Comparison of ENCODE assay signal across 8 cellular contexts in genomic region chr22:36252754-36253522, GRCh38.
DNase-seq lines count a peak whose midpoint lies in the region.

APOL1 (plus strand) TSS chr22:36253133; CDS start chr22:36254956, 1,823 bp downstream.

- H3K4me3 ChIP-seq in adipocyte (ENCODE audit: low read length): peak within 1 kb of the TSS; percentile 84

- no peaks in the 10 kb centered on the region for H3K27me3 ChIP-seq in adipocyte (replicated peaks; ENCODE audit: control insufficient read depth, insufficient read depth, low read length)

- H3K4me1 ChIP-seq in adipocyte (ENCODE audit: control insufficient read depth, insufficient read depth, low read length): peaks cover 29% of the 10 kb centered on the region

- peak within 1 kb of the TSS; percentile 86 for H3K9ac ChIP-seq in adipocyte (ENCODE audit: low read length)

- peak; percentile 66 for DNase-seq in stimulated activated CD4-positive, alpha-beta T cell treated with anti-CD3 and anti-CD28 coated beads, Interleukin-15, amount 100 ng/mL, for 24 hours
- no peak for DNase-seq in stimulated activated CD4-positive, alpha-beta T cell treated with anti-CD3 and anti-CD28 coated beads, Interleukin-12 subunit alpha, Interleukin-12 subunit beta, amount 100 ng/mL, for 4 hours
- peak; percentile 53 for DNase-seq in NOMO-1 treated with DMSO at 0.1 percent for 48 hours (lab: John Stamatoyannopoulos, UW; ENCODE audit: unreplicated experiment)
- DNase-seq in adipocyte (ENCODE audit: low read depth): peak; percentile 46
- DNase-seq in hepatic stellate cell (ENCODE audit: low spot score): peak; percentile 67
- peak in 2 of 3 experiments; percentile 33 to 40 for DNase-seq in stimulated activated CD4-positive, alpha-beta T cell treated with anti-CD3 and anti-CD28 coated beads, TNF-alpha, amount 100 ng/mL, for 4 hours (ENCODE audit: low read depth in 3 of 3)
- no peak for DNase-seq in OCI-M2 (lab: John Stamatoyannopoulos, UW; ENCODE audit: unreplicated experiment)
- DNase-seq in NCI-H1694 (lab: John Stamatoyannopoulos, UW): no peak

- no peaks in the 10 kb centered on the region for H3K36me3 ChIP-seq in adipocyte (ENCODE audit: control insufficient read depth, insufficient read depth, low read length, severe bottlenecking)

- H3K9me3 ChIP-seq in adipocyte (ENCODE audit: control insufficient read depth, low read length): peaks cover 11% of the 10 kb centered on the region

Comparison
In these comparisons a context has a peak if more than half of its experiments do, and no peak if none do; other contexts are left out.
1. DNase-seq: peak in stimulated activated CD4-positive, alpha-beta T cell treated with anti-CD3 and anti-CD28 coated beads, Interleukin-15, amount 100 ng/mL, for 24 hours (single experiment), NOMO-1 treated with DMSO at 0.1 percent for 48 hours (single experiment), adipocyte (single experiment), hepatic stellate cell (single experiment) and stimulated activated CD4-positive, alpha-beta T cell treated with anti-CD3 and anti-CD28 coated beads, TNF-alpha, amount 100 ng/mL, for 4 hours (2 of 3); none in stimulated activated CD4-positive, alpha-beta T cell treated with anti-CD3 and anti-CD28 coated beads, Interleukin-12 subunit alpha, Interleukin-12 subunit beta, amount 100 ng/mL, for 4 hours (single experiment), OCI-M2 (single experiment) and NCI-H1694 (single experiment).